ENCODE assay signal across 25 cellular contexts in genomic region chr14:59429798-59430197, GRCh38.
"Had no signal": no experiment of that assay in that cellular context is flagged by ENCODE, and none has a peak within 500 bp of the region (broad histone marks: within the 10 kb centered on the region; RNA-seq: fewer than 3 reads in every experiment).

No MANE protein-coding gene starts in this region.

- H3K36me3 ChIP-seq: Peyer's patch had no signal

- H3K27me3 ChIP-seq: body of pancreas, Peyer's patch had no signal

- H3K9me3 ChIP-seq: body of pancreas, Peyer's patch had no signal

- H3K4me3 ChIP-seq: body of pancreas, Peyer's patch had no signal

- ATAC-seq: activated CD8-positive, alpha-beta T cell treated with anti-CD3 and anti-CD28 coated beads, Interleukin-2, amount 10 ng/mL, durations not matched to agents 7 days and 5 days; body of pancreas; T-helper 17 cell; WTC11 had no signal

- H3K4me1 ChIP-seq: body of pancreas, Peyer's patch had no signal

- DNase-seq: activated CD4-positive, alpha-beta T cell treated with anti-CD3 and anti-CD28 coated beads for 48 hours; activated CD4-positive, alpha-beta T cell treated with anti-CD3 and anti-CD28 coated beads, Interleukin-2, amount 50 U/mL, for 4 hours; activated CD4-positive, CD25-positive, alpha-beta regulatory T cell treated with anti-CD3 and anti-CD28 coated beads, Interleukin-2, amount 50 U/mL, for 72 hours; activated CD8-positive, alpha-beta memory T cell treated with anti-CD3 and anti-CD28 coated beads, Interleukin-2, amount 50 U/mL, for 48 hours; activated CD8-positive, alpha-beta T cell treated with anti-CD3 and anti-CD28 coated beads, Interleukin-2, amount 10 ng/mL, durations not matched to agents 7 days and 5 days; activated effector memory CD4-positive, alpha-beta T cell treated with Interleukin-2 at 50 U/mL for 16 hours; activated naive CD4-positive, alpha-beta T cell; activated T-cell treated with anti-CD3 and anti-CD28 coated beads, Interleukin-2, amount 50 U/mL, for 24 hours; aorta; body of pancreas; KG1; NCI-H146; NCI-H187 treated with DMSO at 0.1 percent for 48 hours; NCI-H2081 treated with DMSO at 0.1 percent for 48 hours; NCI-H2171; NCI-H2227 treated with DMSO at 0.1 percent for 48 hours; NCI-H446 treated with DMSO at 0.1 percent for 48 hours; NCI-H524 treated with DMSO at 0.1 percent for 48 hours; NCI-H748 treated with DMSO at 0.1 percent for 48 hours; Peyer's patch; SHP77 treated with DMSO at 0.1 percent for 48 hours; T-helper 17 cell; T-helper 9 cell had no signal

- H3K27ac ChIP-seq: body of pancreas, Peyer's patch, RWPE1 had no signal
